Comparison of ENCODE assay signal across 13 cellular contexts in the genomic region with DNA sequence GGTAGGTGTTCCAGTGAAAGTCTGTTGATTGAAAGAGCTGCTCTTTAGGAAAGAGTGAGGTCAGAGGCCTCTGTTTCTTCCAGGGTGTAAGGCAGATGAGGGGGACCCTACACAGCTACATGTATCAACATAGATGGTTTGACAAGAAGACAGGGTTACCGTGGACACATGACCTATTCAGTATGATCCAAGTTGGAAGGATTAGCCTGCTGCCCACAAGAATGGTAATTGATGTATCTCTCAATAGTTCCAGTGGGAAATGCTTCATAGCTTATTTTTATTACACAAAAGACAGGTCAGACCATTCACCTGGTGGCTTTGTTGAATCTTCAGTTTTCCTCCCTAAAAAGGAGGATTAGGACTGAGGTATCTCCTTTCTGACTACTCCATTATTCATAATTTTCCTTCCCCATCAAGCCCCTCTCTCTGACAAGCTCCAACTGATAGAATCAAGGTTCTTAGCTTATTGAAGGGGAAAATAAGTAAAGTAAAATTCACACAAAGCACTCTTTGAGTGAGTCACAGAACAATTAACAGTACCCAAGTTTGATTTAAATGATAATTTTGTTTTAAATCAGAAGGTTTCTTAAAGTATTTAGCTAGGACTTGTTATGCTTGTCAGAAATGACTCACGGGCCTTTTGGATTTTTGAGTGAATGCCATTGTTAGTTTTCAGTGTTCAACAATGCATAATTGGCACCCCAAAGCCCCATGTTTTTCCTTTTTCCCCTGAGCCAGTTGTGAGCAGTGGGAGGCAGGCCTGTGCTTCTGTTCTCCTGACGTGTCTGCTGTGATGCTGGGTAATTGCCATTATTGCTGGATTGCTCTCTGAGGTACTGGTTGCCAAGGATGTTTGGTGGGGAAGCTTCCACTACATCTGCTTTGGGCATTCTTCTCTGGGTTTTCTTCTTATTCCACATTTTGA.
DNase-seq lines count a peak whose midpoint lies in the region; TF ChIP-seq lines count a peak whose summit lies in the region.
"Had no signal": no experiment of that assay in that cellular context is flagged by ENCODE, and none has a peak within 500 bp of the region (broad histone marks: within the 10 kb centered on the region; RNA-seq: fewer than 3 reads in every experiment).

No MANE protein-coding gene starts in this region.

- POLR2A ChIA-PET in HEK293T (lab: Yijun Ruan, JAX) = no interaction called here

- peak overlapping the region; percentile 33 for H3K9ac ChIP-seq in skeletal muscle satellite cell (ENCODE audit: low read depth, low read length)

- DNase-seq in HS-27A (ENCODE audit: low read depth) = peak; percentile 47
- DNase-seq in brain microvascular endothelial cell = peak; percentile 49
- peak; percentile 50 for DNase-seq in glomerular endothelial cell (ENCODE audit: extremely low read depth, low read depth, low spot score)
- no peak for DNase-seq in cerebellar cortex (ENCODE audit: low spot score)
- DNase-seq in Kasumi-1 (lab: John Stamatoyannopoulos, UW) = no peak
- DNase-seq in HEK293T (ENCODE audit: extremely low spot score) = no peak
- DNase-seq: activated CD4-positive, alpha-beta T cell treated with anti-CD3 and anti-CD28 coated beads for 1 hour; kidney; psoas muscle; SHP77 treated with DMSO at 0.1 percent for 48 hours; transverse colon had no signal

- H3K4me2 ChIP-seq in skeletal muscle satellite cell (ENCODE audit: low read length) = peak overlapping the region; percentile 20

- H3K9me3 ChIP-seq in skeletal muscle satellite cell (replicated peaks; ENCODE audit: low read length) = no peaks in the 10 kb centered on the region
- H3K9me3 ChIP-seq: psoas muscle, transverse colon had no signal

- CTCF ChIA-PET in HEK293T (lab: Yijun Ruan, JAX) = no interaction called here

- H3K4me3 ChIP-seq in brain microvascular endothelial cell (ENCODE audit: low read depth, low read length) (no peak overlapping the region), skeletal muscle satellite cell (ENCODE audit: low read length) (no peak overlapping the region)
- H3K4me3 ChIP-seq: K562, psoas muscle, transverse colon had no signal

- H3K36me3 ChIP-seq in brain microvascular endothelial cell (replicated peaks) (no peaks in the 10 kb centered on the region), skeletal muscle satellite cell (ENCODE audit: insufficient read depth, low read length) (no peaks in the 10 kb centered on the region)
- H3K36me3 ChIP-seq: transverse colon had no signal

- in situ Hi-C loops in brain microvascular endothelial cell (cut with HindIII; ENCODE audit: low pct_ligation_motif_present, low sequenced_read_pairs) = no loop called here

- H3K27me3 ChIP-seq in brain microvascular endothelial cell (replicated peaks) = no peaks in the 10 kb centered on the region
- no peaks in the 10 kb centered on the region for H3K27me3 ChIP-seq in skeletal muscle satellite cell (ENCODE audit: control insufficient read depth, insufficient read depth, low read length)
- H3K27me3 ChIP-seq: transverse colon had no signal

- TF ChIP-seq CTCF in brain microvascular endothelial cell (IDR thresholded peaks at IDR 0.05; ENCODE audit: low read depth, low read length, missing control alignments) = no peak

- peaks cover 36% of the 10 kb centered on the region for H3K4me1 ChIP-seq in skeletal muscle satellite cell (ENCODE audit: control insufficient read depth, insufficient read depth, low read length)
- H3K4me1 ChIP-seq: psoas muscle, transverse colon had no signal

- no peak overlapping the region for H3K27ac ChIP-seq in brain microvascular endothelial cell
- H3K27ac ChIP-seq: psoas muscle, transverse colon had no signal

TF ChIP-seq in HEK293T, 16 proteins besides CTCF, POLR2A, EP300 and RAD21:
- no peak for TF ChIP-seq PKNOX1 (IDR thresholded peaks at IDR 0.05)
- no peak for TF ChIP-seq ARNT (IDR thresholded peaks at IDR 0.05)
- no peak for TF ChIP-seq HDGF (IDR thresholded peaks at IDR 0.05; ENCODE audit: borderline replicate concordance)
- TF ChIP-seq TARDBP (IDR thresholded peaks at IDR 0.05) = no peak
- no peak for TF ChIP-seq FOXK2 (IDR thresholded peaks at IDR 0.05)
- TF ChIP-seq FOXA1 (IDR thresholded peaks at IDR 0.05) = no peak
- no peak for TF ChIP-seq LEF1 (IDR thresholded peaks at IDR 0.05; ENCODE audit: borderline replicate concordance)
- TF ChIP-seq NFRKB (IDR thresholded peaks at IDR 0.05) = no peak
- no peak for TF ChIP-seq ELF4 (IDR thresholded peaks at IDR 0.05)
- TF ChIP-seq SUZ12 (IDR thresholded peaks at IDR 0.05) = no peak

Comparison
In these comparisons a context has a peak if more than half of its experiments do, and no peak if none do; other contexts are left out.
1. DNase-seq: peak in HS-27A (single experiment), brain microvascular endothelial cell (single experiment) and glomerular endothelial cell (single experiment); none in cerebellar cortex (single experiment), Kasumi-1 (0 of 2) and HEK293T (single experiment).